ENCODE assay signal across 1 cellular context in genomic region chr16:79269211-79269863, GRCh38.
TF ChIP-seq lines count a peak whose summit lies in the region.

No MANE protein-coding gene starts in this region.

TF ChIP-seq in GM12878, 131 proteins besides CTCF, POLR2A, EP300 and RAD21 (continued from another document):
- TF ChIP-seq CBFB (IDR thresholded peaks at IDR 0.05; ENCODE audit: low read depth) (no peak), CHD4 (IDR thresholded peaks at IDR 0.05) (no peak), RELB (IDR thresholded peaks at IDR 0.05; ENCODE audit: low read depth) (no peak), PBX3 (IDR thresholded peaks at IDR 0.05; ENCODE audit: insufficient replicate concordance, low read depth, low read length) (peak; percentile 67), ZNF687 (IDR thresholded peaks at IDR 0.05) (no peak), BACH1 (IDR thresholded peaks at IDR 0.05; ENCODE audit: borderline replicate concordance) (no peak), SREBF2 (IDR thresholded peaks at IDR 0.05; ENCODE audit: low read length) (no peak), RBBP5 (conservative IDR thresholded peaks at IDR 0.05) (no peak), NR2F1 (conservative IDR thresholded peaks at IDR 0.05) (0 out of 2 replicates have a peak, but pooled peaks have one; percentile 26), TCF12 (IDR thresholded peaks at IDR 0.05; ENCODE audit: low read depth, low read length) (no peak), BMI1 (IDR thresholded peaks at IDR 0.05; ENCODE audit: borderline replicate concordance) (no peak), MTA3 (IDR thresholded peaks at IDR 0.05; ENCODE audit: borderline replicate concordance, low read length) (no peak), CREM (IDR thresholded peaks at IDR 0.05; ENCODE audit: low read depth) (no peak), GATAD2B (conservative IDR thresholded peaks at IDR 0.05; ENCODE audit: low read depth) (no peak), ZNF622 (IDR thresholded peaks at IDR 0.05) (no peak), SUZ12 (IDR thresholded peaks at IDR 0.05; ENCODE audit: unreplicated experiment) (no peak), RCOR1 (conservative IDR thresholded peaks at IDR 0.05; ENCODE audit: low read depth, low read length) (no peak), PAX5 (IDR thresholded peaks at IDR 0.05; ENCODE audit: borderline replicate concordance, low read depth, low read length) (peak; percentile 68; the same call in 1 of the 2 replicates), MEF2A (IDR thresholded peaks at IDR 0.05; ENCODE audit: insufficient read depth, low read depth, low read length) (no peak)
- TF ChIP-seq, protein P1, sequence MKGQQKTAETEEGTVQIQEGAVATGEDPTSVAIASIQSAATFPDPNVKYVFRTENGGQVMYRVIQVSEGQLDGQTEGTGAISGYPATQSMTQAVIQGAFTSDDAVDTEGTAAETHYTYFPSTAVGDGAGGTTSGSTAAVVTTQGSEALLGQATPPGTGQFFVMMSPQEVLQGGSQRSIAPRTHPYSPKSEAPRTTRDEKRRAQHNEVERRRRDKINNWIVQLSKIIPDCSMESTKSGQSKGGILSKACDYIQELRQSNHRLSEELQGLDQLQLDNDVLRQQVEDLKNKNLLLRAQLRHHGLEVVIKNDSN (IDR thresholded peaks at IDR 0.05; ENCODE audit: borderline replicate concordance, extremely low read length, insufficient read depth, low read depth, low read length), result no peak
- TF ChIP-seq, protein P2, sequence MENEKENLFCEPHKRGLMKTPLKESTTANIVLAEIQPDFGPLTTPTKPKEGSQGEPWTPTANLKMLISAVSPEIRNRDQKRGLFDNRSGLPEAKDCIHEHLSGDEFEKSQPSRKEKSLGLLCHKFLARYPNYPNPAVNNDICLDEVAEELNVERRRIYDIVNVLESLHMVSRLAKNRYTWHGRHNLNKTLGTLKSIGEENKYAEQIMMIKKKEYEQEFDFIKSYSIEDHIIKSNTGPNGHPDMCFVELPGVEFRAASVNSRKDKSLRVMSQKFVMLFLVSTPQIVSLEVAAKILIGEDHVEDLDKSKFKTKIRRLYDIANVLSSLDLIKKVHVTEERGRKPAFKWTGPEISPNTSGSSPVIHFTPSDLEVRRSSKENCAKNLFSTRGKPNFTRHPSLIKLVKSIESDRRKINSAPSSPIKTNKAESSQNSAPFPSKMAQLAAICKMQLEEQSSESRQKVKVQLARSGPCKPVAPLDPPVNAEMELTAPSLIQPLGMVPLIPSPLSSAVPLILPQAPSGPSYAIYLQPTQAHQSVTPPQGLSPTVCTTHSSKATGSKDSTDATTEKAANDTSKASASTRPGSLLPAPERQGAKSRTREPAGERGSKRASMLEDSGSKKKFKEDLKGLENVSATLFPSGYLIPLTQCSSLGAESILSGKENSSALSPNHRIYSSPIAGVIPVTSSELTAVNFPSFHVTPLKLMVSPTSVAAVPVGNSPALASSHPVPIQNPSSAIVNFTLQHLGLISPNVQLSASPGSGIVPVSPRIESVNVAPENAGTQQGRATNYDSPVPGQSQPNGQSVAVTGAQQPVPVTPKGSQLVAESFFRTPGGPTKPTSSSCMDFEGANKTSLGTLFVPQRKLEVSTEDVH (IDR thresholded peaks at IDR 0.05; ENCODE audit: low read depth, partially characterized antibody), result no peak
TF ChIP-seq in GM12878: peak in this region for 21.
